ENCODE assay signal across 1 cellular context in genomic region chr21:34880401-34880800, GRCh38.
TF ChIP-seq lines count a peak whose summit lies in the region.

No MANE protein-coding gene starts in this region.

TF ChIP-seq in A549, 52 proteins besides CTCF, POLR2A, EP300 and RAD21 (continued from another document):
- TF ChIP-seq, protein P1, sequence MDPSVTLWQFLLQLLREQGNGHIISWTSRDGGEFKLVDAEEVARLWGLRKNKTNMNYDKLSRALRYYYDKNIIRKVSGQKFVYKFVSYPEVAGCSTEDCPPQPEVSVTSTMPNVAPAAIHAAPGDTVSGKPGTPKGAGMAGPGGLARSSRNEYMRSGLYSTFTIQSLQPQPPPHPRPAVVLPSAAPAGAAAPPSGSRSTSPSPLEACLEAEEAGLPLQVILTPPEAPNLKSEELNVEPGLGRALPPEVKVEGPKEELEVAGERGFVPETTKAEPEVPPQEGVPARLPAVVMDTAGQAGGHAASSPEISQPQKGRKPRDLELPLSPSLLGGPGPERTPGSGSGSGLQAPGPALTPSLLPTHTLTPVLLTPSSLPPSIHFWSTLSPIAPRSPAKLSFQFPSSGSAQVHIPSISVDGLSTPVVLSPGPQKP (IDR thresholded peaks at IDR 0.05; ENCODE audit: low read depth, low read length), result no peak
- TF ChIP-seq TFCP2L1 (CRISPR knock-in tag; IDR thresholded peaks at IDR 0.05), result no peak
- TF ChIP-seq HDAC2 (IDR thresholded peaks at IDR 0.05), result no peak
- no peak for TF ChIP-seq HOXB13 (CRISPR knock-in tag; IDR thresholded peaks at IDR 0.05; ENCODE audit: low read depth)
- TF ChIP-seq NFE2L2 (conservative IDR thresholded peaks at IDR 0.05; ENCODE audit: low read length), result no peak
- no peak for TF ChIP-seq TP53 (CRISPR knock-in tag; IDR thresholded peaks at IDR 0.05)
- TF ChIP-seq CBX8 (IDR thresholded peaks at IDR 0.05), result no peak
- TF ChIP-seq, protein P2, sequence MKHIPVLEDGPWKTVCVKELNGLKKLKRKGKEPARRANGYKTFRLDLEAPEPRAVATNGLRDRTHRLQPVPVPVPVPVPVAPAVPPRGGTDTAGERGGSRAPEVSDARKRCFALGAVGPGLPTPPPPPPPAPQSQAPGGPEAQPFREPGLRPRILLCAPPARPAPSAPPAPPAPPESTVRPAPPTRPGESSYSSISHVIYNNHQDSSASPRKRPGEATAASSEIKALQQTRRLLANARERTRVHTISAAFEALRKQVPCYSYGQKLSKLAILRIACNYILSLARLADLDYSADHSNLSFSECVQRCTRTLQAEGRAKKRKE (CRISPR knock-in tag; IDR thresholded peaks at IDR 0.05; ENCODE audit: low read depth), result no peak
- no peak for TF ChIP-seq KDM5A (IDR thresholded peaks at IDR 0.05)
